In the genomic region with DNA sequence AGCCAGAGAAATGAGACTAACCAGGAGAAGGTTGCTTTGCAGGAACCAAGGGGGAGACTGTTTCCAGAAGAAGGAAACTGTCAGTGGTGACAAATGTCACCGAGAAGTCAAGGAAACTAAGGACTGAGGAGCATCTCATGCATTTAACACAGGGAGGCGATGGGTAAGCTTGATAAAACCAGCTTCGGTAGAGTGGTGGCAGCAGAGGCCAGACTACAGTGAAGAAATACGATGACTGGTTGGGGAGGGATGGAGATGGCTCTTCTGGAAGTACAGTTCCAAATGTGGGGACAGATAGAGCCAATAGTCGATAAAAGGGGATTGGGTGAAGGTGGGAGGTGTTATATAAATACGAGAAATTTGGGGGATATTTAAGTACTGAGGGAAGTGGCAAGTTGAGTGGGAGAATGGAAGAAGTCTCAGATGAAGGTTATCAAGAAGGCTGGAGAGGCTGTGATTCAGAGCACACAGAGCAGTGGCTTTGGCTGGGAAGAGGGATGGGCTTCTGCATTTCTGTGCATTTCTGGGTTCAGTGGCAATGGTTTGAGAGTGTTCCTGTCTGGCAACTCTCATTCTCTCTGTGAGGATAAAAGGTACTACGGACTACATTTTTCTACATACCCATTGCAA, we compare ENCODE assay signal across 8 cellular contexts. TPM values are rescaled to one million over a fixed set of nuclear protein-coding genes. Genes with fewer than 3 reads are reported as not detected.
DNase-seq lines count a peak whose midpoint lies in the region; ATAC-seq lines count a peak whose summit lies in the region.

No MANE protein-coding gene starts in this region.

- H3K27me3 Mint-ChIP-seq in activated CD4-positive, alpha-beta T cell treated with anti-CD3 and anti-CD28 coated beads for 36 hours = peaks cover 3% of the 10 kb centered on the region
- H3K27me3 Mint-ChIP-seq in stimulated activated naive CD8-positive, alpha-beta T cell treated with anti-CD3 and anti-CD28 coated beads, Interleukin-15, amount 100 ng/mL, for 72 hours = no peaks in the 10 kb centered on the region

- intact Hi-C loops in activated CD4-positive, alpha-beta T cell treated with anti-CD3 and anti-CD28 coated beads for 36 hours (cut with DNase I, micrococcal nuclease) = loop anchor here (2.0 to 10.0 kb wide), 2 partner anchors 131 to 133 kb away; a partner anchor contains a TSS

- no peaks in the 10 kb centered on the region for H3K36me3 ChIP-seq in H7 (replicated peaks; ENCODE audit: control insufficient read depth, insufficient read depth, low read length)

- no peak overlapping the region for H3K4me3 ChIP-seq in H7 (ENCODE audit: insufficient read depth, low read depth, low read length)

- H3K4me1 Mint-ChIP-seq in activated CD4-positive, alpha-beta T cell treated with anti-CD3 and anti-CD28 coated beads for 36 hours = peaks cover 18% of the 10 kb centered on the region
- H3K4me1 Mint-ChIP-seq in stimulated activated naive CD8-positive, alpha-beta T cell treated with anti-CD3 and anti-CD28 coated beads, Interleukin-15, amount 100 ng/mL, for 72 hours = peaks cover 31% of the 10 kb centered on the region

- peak; percentile 65 for DNase-seq in activated CD4-positive, alpha-beta T cell treated with anti-CD3 and anti-CD28 coated beads for 36 hours
- DNase-seq in activated CD4-positive, alpha-beta T cell treated with anti-CD3 and anti-CD28 coated beads for 1 hour = no peak
- DNase-seq in H7 = peak; percentile 42
- DNase-seq in NCI-H345 (lab: John Stamatoyannopoulos, UW) = peak; percentile 62
- DNase-seq in activated naive CD4-positive, alpha-beta T cell treated with anti-CD3 and anti-CD28 coated beads, Interleukin-2, amount 50 U/mL, for 72 hours (ENCODE audit: low spot score in 2 of 2) = no peak
- DNase-seq in hypothalamus (lab: John Stamatoyannopoulos, UW) = peak in 34 of 51 donors; percentile 8 to 78 (median 40)
- no peak for DNase-seq in stimulated activated naive CD8-positive, alpha-beta T cell treated with anti-CD3 and anti-CD28 coated beads, Interleukin-15, amount 100 ng/mL, for 72 hours

- CTCF ChIA-PET in activated CD4-positive, alpha-beta T cell treated with anti-CD3 and anti-CD28 coated beads for 36 hours (lab: Charles Lee) = interaction anchor here (0.7 to 1.0 kb wide), 2 partner anchors 270 to 765 kb away, joined by 3 to 4 read pairs; no protein-coding TSS in a partner anchor

- ATAC-seq in activated CD4-positive, alpha-beta T cell treated with anti-CD3 and anti-CD28 coated beads for 36 hours = peak; percentile 92
- peak; percentile 71 to 87 for ATAC-seq in activated naive CD4-positive, alpha-beta T cell treated with anti-CD3 and anti-CD28 coated beads, Interleukin-2, amount 50 U/mL, for 72 hours
- peak; percentile 88 for ATAC-seq in stimulated activated naive CD8-positive, alpha-beta T cell treated with anti-CD3 and anti-CD28 coated beads, Interleukin-15, amount 100 ng/mL, for 72 hours
- ATAC-seq in HG02588 (IDR thresholded peaks at IDR 0.05; ENCODE audit: unreplicated experiment) = no peak

- no peaks in the 10 kb centered on the region for H3K9me3 Mint-ChIP-seq in activated CD4-positive, alpha-beta T cell treated with anti-CD3 and anti-CD28 coated beads for 36 hours (ENCODE audit: low read depth)
- no peaks in the 10 kb centered on the region for H3K9me3 Mint-ChIP-seq in activated naive CD4-positive, alpha-beta T cell treated with anti-CD3 and anti-CD28 coated beads, Interleukin-2, amount 50 U/mL, for 72 hours
- H3K9me3 Mint-ChIP-seq in stimulated activated naive CD8-positive, alpha-beta T cell treated with anti-CD3 and anti-CD28 coated beads, Interleukin-15, amount 100 ng/mL, for 72 hours = no peaks in the 10 kb centered on the region

- peak overlapping the region; percentile 7 for H3K27ac Mint-ChIP-seq in activated CD4-positive, alpha-beta T cell treated with anti-CD3 and anti-CD28 coated beads for 36 hours
- peak overlapping the region in 1 of 2 donors; percentile 75 for H3K27ac Mint-ChIP-seq in activated naive CD4-positive, alpha-beta T cell treated with anti-CD3 and anti-CD28 coated beads, Interleukin-2, amount 50 U/mL, for 72 hours
- peak overlapping the region in 1 of 2 donors; percentile 73 for H3K27ac Mint-ChIP-seq in stimulated activated naive CD8-positive, alpha-beta T cell treated with anti-CD3 and anti-CD28 coated beads, Interleukin-15, amount 100 ng/mL, for 72 hours

- POLR2A ChIA-PET in activated CD4-positive, alpha-beta T cell treated with anti-CD3 and anti-CD28 coated beads for 36 hours (lab: Charles Lee) = no interaction called here

- H3K27me3 ChIP-seq in H7 (ENCODE audit: control insufficient read depth, insufficient read depth, low read length) = no peaks in the 10 kb centered on the region

- no peak overlapping the region for H3K4me3 Mint-ChIP-seq in activated CD4-positive, alpha-beta T cell treated with anti-CD3 and anti-CD28 coated beads for 36 hours
- H3K4me3 Mint-ChIP-seq in stimulated activated naive CD8-positive, alpha-beta T cell treated with anti-CD3 and anti-CD28 coated beads, Interleukin-15, amount 100 ng/mL, for 72 hours = no peak overlapping the region

- no peaks in the 10 kb centered on the region for H3K36me3 Mint-ChIP-seq in activated CD4-positive, alpha-beta T cell treated with anti-CD3 and anti-CD28 coated beads for 36 hours (ENCODE audit: low read depth)
- no peaks in the 10 kb centered on the region for H3K36me3 Mint-ChIP-seq in activated naive CD4-positive, alpha-beta T cell treated with anti-CD3 and anti-CD28 coated beads, Interleukin-2, amount 50 U/mL, for 72 hours

RNA-seq across cellular contexts. Expression of a gene that starts 29.2 kb away (rescaled TPM):
- 10 to 100 TPM; 22.3 to 29.9 TPM for total RNA-seq in activated CD4-positive, alpha-beta T cell treated with anti-CD3 and anti-CD28 coated beads for 36 hours
- 108 and 151 TPM in 2 replicates for total RNA-seq in H7 (2014; rRNA removed; shearing (Covaris generic))
- 10 to 100 TPM; 19.5 to 37.2 TPM for total RNA-seq in activated naive CD4-positive, alpha-beta T cell treated with anti-CD3 and anti-CD28 coated beads, Interleukin-2, amount 50 U/mL, for 72 hours

Comparison
In these comparisons a context has a peak if more than half of its experiments do, and no peak if none do; other contexts are left out.
1. DNase-seq: peak in activated CD4-positive, alpha-beta T cell treated with anti-CD3 and anti-CD28 coated beads for 36 hours (single experiment), H7 (single experiment), NCI-H345 (single experiment) and hypothalamus (34 of 51); none in activated CD4-positive, alpha-beta T cell treated with anti-CD3 and anti-CD28 coated beads for 1 hour (single experiment), activated naive CD4-positive, alpha-beta T cell treated with anti-CD3 and anti-CD28 coated beads, Interleukin-2, amount 50 U/mL, for 72 hours (0 of 2) and stimulated activated naive CD8-positive, alpha-beta T cell treated with anti-CD3 and anti-CD28 coated beads, Interleukin-15, amount 100 ng/mL, for 72 hours (0 of 2).